Comparison of ENCODE assay signal across 18 cellular contexts in genomic region chr3:61571516-61572336, GRCh38. TPM values are rescaled to one million over a fixed set of nuclear protein-coding genes. Genes with fewer than 3 reads are reported as not detected.
DNase-seq lines count a peak whose midpoint lies in the region; ATAC-seq and TF ChIP-seq lines count a peak whose summit lies in the region.
"Had no signal": no experiment of that assay in that cellular context is flagged by ENCODE, and none has a peak within 500 bp of the region (broad histone marks: within the 10 kb centered on the region; RNA-seq: fewer than 3 reads in every experiment).

No MANE protein-coding gene starts in this region.

- POLR2A ChIA-PET in WTC11 (lab: Charles Lee) = interaction anchor here (0.6 kb wide), 1 partner anchor 564 kb away, joined by 3 read pairs; no protein-coding TSS in a partner anchor
- POLR2A ChIA-PET in PC-3 (lab: Charles Lee; ENCODE audit: unreplicated experiment) = no interaction called here

- peaks cover 14% of the 10 kb centered on the region for H3K9me3 Mint-ChIP-seq in WTC11
- H3K9me3 Mint-ChIP-seq: activated B cell treated with CpG ODN at 0.5 μM for 24 hours, nephron had no signal

- H3K4me2 ChIP-seq in PC-3 (ENCODE audit: low read length) = no peak overlapping the region

- peaks cover 24% of the 10 kb centered on the region for H3K36me3 Mint-ChIP-seq in WTC11

- no peak for TF ChIP-seq POLR2A in gastroesophageal sphincter (IDR thresholded peaks at IDR 0.05)

- H2AFZ ChIP-seq in PC-3 (ENCODE audit: low read length) = no peak overlapping the region

- peak overlapping the region; percentile 29 for H3K4me3 Mint-ChIP-seq in WTC11
- H3K4me3 Mint-ChIP-seq: activated B cell treated with CpG ODN at 0.5 μM for 24 hours, nephron had no signal

- CTCF ChIA-PET in WTC11 (lab: Charles Lee) (interaction anchor here (0.6 to 1.8 kb wide), 5 partner anchors 50 to 617 kb away, joined by 3 to 7 read pairs (median 3); no protein-coding TSS in a partner anchor), PC-3 (lab: Charles Lee) (no interaction called here)

- H3K9ac ChIP-seq in PC-3 (ENCODE audit: low read length) = no peak overlapping the region

- BruUV-seq in PC-3 (replicated peaks; lab: Mats Ljungman, UMichigan) = no TSS peak

- H3K27ac Mint-ChIP-seq in WTC11 = peak overlapping the region; percentile 81
- H3K27ac Mint-ChIP-seq: activated B cell treated with CpG ODN at 0.5 μM for 24 hours, nephron had no signal

- H3K79me2 ChIP-seq in PC-3 (ENCODE audit: low read length) = no peaks in the 10 kb centered on the region

- no peaks in the 10 kb centered on the region for H3K36me3 ChIP-seq in gastroesophageal sphincter
- H3K36me3 ChIP-seq in PC-3 (ENCODE audit: low read depth, low read length) = no peaks in the 10 kb centered on the region
- H3K36me3 ChIP-seq: SJSA1, upper lobe of left lung had no signal

- H3K4me1 Mint-ChIP-seq in WTC11 = peaks cover 87% of the 10 kb centered on the region
- H3K4me1 Mint-ChIP-seq: activated B cell treated with CpG ODN at 0.5 μM for 24 hours had no signal

- DNase-seq in Right ventricle myocardium superior = no peak
- DNase-seq in cardiac septum (ENCODE audit: low spot score) = no peak
- DNase-seq in WTC11 (ENCODE audit: low spot score) = no peak
- DNase-seq in PC-3 = no peak
- DNase-seq in GM19240 (ENCODE audit: insufficient read length, low spot score) = no peak
- no peak for DNase-seq in NCI-H1092 treated with DMSO at 0.1 percent for 48 hours (lab: John Stamatoyannopoulos, UW)
- no peak for DNase-seq in nucleus accumbens (lab: John Stamatoyannopoulos, UW)
- DNase-seq: activated B cell treated with CpG ODN at 0.5 μM for 24 hours; activated T-cell treated with anti-CD3 and anti-CD28 coated beads for 4 hours; AML-193; kidney; NCI-H1417 treated with DMSO at 0.1 percent for 48 hours; NCI-H526; stimulated activated CD4-positive, alpha-beta T cell treated with anti-CD3 and anti-CD28 coated beads, Interleukin-12 subunit alpha, Interleukin-12 subunit beta, amount 100 ng/mL, for 4 hours; upper lobe of left lung had no signal

- no peaks in the 10 kb centered on the region for H4K20me1 ChIP-seq in PC-3 (ENCODE audit: low read length)

- ATAC-seq in Right ventricle myocardium superior (ENCODE audit: poor library complexity) (peak; percentile 50), WTC11 (peak; percentile 57), gastroesophageal sphincter (peak; percentile 39), PC-3 (no peak)

- no peak overlapping the region for H3K4me3 ChIP-seq in gastroesophageal sphincter
- H3K4me3 ChIP-seq in PC-3 (ENCODE audit: low read length) = no peak overlapping the region
- H3K4me3 ChIP-seq: SJSA1, upper lobe of left lung had no signal

- TF ChIP-seq EP300 in gastroesophageal sphincter (IDR thresholded peaks at IDR 0.05) = no peak

- no peaks in the 10 kb centered on the region for H3K9me2 ChIP-seq in PC-3 (replicated peaks; ENCODE audit: low read length)

- no peaks in the 10 kb centered on the region for H3K27me3 ChIP-seq in gastroesophageal sphincter
- no peaks in the 10 kb centered on the region for H3K27me3 ChIP-seq in PC-3 (ENCODE audit: low read length)
- H3K27me3 ChIP-seq: SJSA1, upper lobe of left lung had no signal

- H3K27ac ChIP-seq in gastroesophageal sphincter (no peak overlapping the region), PC-3 (ENCODE audit: low read length) (no peak overlapping the region)
- H3K27ac ChIP-seq: SJSA1, upper lobe of left lung had no signal

- H3K4me1 ChIP-seq in gastroesophageal sphincter (peaks cover 0 to 7% (median 0%) of the 10 kb centered on the region in 3 donors), PC-3 (ENCODE audit: insufficient read depth, low read length) (no peaks in the 10 kb centered on the region)

- H3K9me3 ChIP-seq in gastroesophageal sphincter (no peaks in the 10 kb centered on the region), PC-3 (ENCODE audit: low read length) (no peaks in the 10 kb centered on the region)
- H3K9me3 ChIP-seq: upper lobe of left lung had no signal

- no peaks in the 10 kb centered on the region for H3F3A ChIP-seq in PC-3 (ENCODE audit: low read length, unreplicated experiment)

- intact Hi-C loops in Right ventricle myocardium superior (cut with DNase I) (no loop called here), cardiac septum (cut with DNase I) (no loop called here), PC-3 (cut with micrococcal nuclease) (no loop called here)

- TF ChIP-seq CTCF in WTC11 (IDR thresholded peaks at IDR 0.05) = no peak
- no peak for TF ChIP-seq CTCF in gastroesophageal sphincter (IDR thresholded peaks at IDR 0.05)
- TF ChIP-seq CTCF in PC-3 (conservative IDR thresholded peaks at IDR 0.05; ENCODE audit: low read depth, low read length) = no peak

- WGBS in gastroesophageal sphincter (ENCODE audit: low coverage in 1 of 2), 2 donors = 80 to 85% methylated on average over 4 to 5 of the region's 5 CpGs

- H3K27me3 Mint-ChIP-seq in WTC11 (ENCODE audit: low read depth) = no peaks in the 10 kb centered on the region

TF ChIP-seq in WTC11, 78 proteins besides CTCF, POLR2A, EP300 and RAD21 (continues in another document):
- TF ChIP-seq ZNF263 (CRISPR knock-in tag; IDR thresholded peaks at IDR 0.05; ENCODE audit: low read depth) (no peak), HMGXB4 (CRISPR knock-in tag; IDR thresholded peaks at IDR 0.05) (no peak), ZMAT4 (CRISPR knock-in tag; IDR thresholded peaks at IDR 0.05) (no peak), ATF2 (CRISPR knock-in tag; IDR thresholded peaks at IDR 0.05; ENCODE audit: borderline replicate concordance, low read depth) (no peak), ZNF317 (CRISPR knock-in tag; IDR thresholded peaks at IDR 0.05; ENCODE audit: borderline replicate concordance, low read depth) (no peak), AR (CRISPR knock-in tag; IDR thresholded peaks at IDR 0.05) (no peak), ZNF219 (CRISPR knock-in tag; IDR thresholded peaks at IDR 0.05; ENCODE audit: borderline replicate concordance) (no peak), ZBTB43 (CRISPR knock-in tag; IDR thresholded peaks at IDR 0.05) (no peak), SMAD3 (CRISPR knock-in tag; IDR thresholded peaks at IDR 0.05; ENCODE audit: borderline replicate concordance) (no peak)

RNA-seq across cellular contexts. Expression of gene PTPRG, which starts 10.4 kb away (rescaled TPM):
- total RNA-seq in Right ventricle myocardium superior = 29.7 TPM
- 34.3 TPM for total RNA-seq in cardiac septum
- 106 to 121 TPM (median 119 TPM) in 3 replicates for total RNA-seq in WTC11 (2021)
- total RNA-seq in gastroesophageal sphincter = 10 to 100 TPM; 48.7 to 81.9 (median 52.8) TPM
- total RNA-seq in PC-3 (2014; rRNA removed) = 0.29 and 0.73 TPM in 2 replicates

Comparison
In these comparisons a context has a peak if more than half of its experiments do, and no peak if none do; other contexts are left out.
1. RNA of gene PTPRG, which starts 10.4 kb away (total RNA-seq): 106 to 121 TPM in WTC11, 48.7 to 81.9 TPM in gastroesophageal sphincter, 34.3 TPM in cardiac septum (single experiment) and 29.7 TPM in Right ventricle myocardium superior (single experiment); 0.29 to 0.73 TPM in PC-3; every median in the first group is over 10 times any median in the second.